ENCODE assay signal across 3 cellular contexts in the genomic region with DNA sequence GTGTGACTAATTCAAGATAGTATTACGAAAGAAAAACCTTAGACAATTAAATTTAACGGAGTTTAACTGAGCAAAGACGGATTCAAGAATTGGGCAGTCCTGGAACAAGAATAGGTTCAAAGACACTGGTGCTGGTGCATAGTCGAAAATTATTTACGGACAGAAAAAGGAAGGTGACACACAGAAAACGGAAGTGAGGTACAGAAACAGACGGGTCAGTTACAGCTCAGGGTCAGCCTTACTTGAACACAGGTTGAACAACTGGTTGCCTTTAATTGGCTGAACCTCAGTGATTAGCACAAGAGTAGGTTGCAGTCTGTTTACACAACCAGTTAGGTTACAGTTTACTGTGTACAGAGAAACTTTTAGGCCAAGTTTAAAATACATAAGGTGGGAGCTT.
TF ChIP-seq lines count a peak whose summit lies in the region.

No MANE protein-coding gene starts in this region.

TF ChIP-seq in IMR-90, 13 proteins besides CTCF, POLR2A, EP300 and RAD21:
- TF ChIP-seq MAFK (IDR thresholded peaks at IDR 0.05; ENCODE audit: low read depth, low read length) (no peak), RFX5 (IDR thresholded peaks at IDR 0.05; ENCODE audit: low read depth, low read length) (no peak), NFE2L2 (IDR thresholded peaks at IDR 0.05; ENCODE audit: low read depth, low read length) (no peak), MXI1 (IDR thresholded peaks at IDR 0.05; ENCODE audit: borderline replicate concordance, low read depth, low read length) (no peak), CEBPB (IDR thresholded peaks at IDR 0.05; ENCODE audit: low read depth, low read length) (no peak), RCOR1 (IDR thresholded peaks at IDR 0.05; ENCODE audit: insufficient replicate concordance, low read length) (no peak), BHLHE40 (IDR thresholded peaks at IDR 0.05; ENCODE audit: low read depth, low read length) (no peak), CHD1 (IDR thresholded peaks at IDR 0.05; ENCODE audit: low read depth, low read length) (no peak), MAZ (IDR thresholded peaks at IDR 0.05; ENCODE audit: borderline replicate concordance, low read depth, low read length) (no peak), FOS (IDR thresholded peaks at IDR 0.05; ENCODE audit: low read depth, low read length) (no peak), SMC3 (IDR thresholded peaks at IDR 0.05; ENCODE audit: low read depth, low read length) (no peak)
- TF ChIP-seq, protein P1, sequence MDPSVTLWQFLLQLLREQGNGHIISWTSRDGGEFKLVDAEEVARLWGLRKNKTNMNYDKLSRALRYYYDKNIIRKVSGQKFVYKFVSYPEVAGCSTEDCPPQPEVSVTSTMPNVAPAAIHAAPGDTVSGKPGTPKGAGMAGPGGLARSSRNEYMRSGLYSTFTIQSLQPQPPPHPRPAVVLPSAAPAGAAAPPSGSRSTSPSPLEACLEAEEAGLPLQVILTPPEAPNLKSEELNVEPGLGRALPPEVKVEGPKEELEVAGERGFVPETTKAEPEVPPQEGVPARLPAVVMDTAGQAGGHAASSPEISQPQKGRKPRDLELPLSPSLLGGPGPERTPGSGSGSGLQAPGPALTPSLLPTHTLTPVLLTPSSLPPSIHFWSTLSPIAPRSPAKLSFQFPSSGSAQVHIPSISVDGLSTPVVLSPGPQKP (IDR thresholded peaks at IDR 0.05; ENCODE audit: borderline replicate concordance, low read depth, low read length) = no peak
- TF ChIP-seq, protein P2, sequence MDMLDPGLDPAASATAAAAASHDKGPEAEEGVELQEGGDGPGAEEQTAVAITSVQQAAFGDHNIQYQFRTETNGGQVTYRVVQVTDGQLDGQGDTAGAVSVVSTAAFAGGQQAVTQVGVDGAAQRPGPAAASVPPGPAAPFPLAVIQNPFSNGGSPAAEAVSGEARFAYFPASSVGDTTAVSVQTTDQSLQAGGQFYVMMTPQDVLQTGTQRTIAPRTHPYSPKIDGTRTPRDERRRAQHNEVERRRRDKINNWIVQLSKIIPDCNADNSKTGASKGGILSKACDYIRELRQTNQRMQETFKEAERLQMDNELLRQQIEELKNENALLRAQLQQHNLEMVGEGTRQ (IDR thresholded peaks at IDR 0.05; ENCODE audit: low read depth, low read length) = no peak

TF ChIP-seq in SK-N-SH, 30 proteins besides CTCF, POLR2A, EP300 and RAD21:
- no peak for TF ChIP-seq NRF1 (IDR thresholded peaks at IDR 0.05; ENCODE audit: low read depth, low read length)
- TF ChIP-seq SMC3 (IDR thresholded peaks at IDR 0.05; ENCODE audit: low read depth, low read length) = no peak
- TF ChIP-seq, protein P3, sequence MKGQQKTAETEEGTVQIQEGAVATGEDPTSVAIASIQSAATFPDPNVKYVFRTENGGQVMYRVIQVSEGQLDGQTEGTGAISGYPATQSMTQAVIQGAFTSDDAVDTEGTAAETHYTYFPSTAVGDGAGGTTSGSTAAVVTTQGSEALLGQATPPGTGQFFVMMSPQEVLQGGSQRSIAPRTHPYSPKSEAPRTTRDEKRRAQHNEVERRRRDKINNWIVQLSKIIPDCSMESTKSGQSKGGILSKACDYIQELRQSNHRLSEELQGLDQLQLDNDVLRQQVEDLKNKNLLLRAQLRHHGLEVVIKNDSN (IDR thresholded peaks at IDR 0.05; ENCODE audit: borderline replicate concordance, low read depth) = no peak
- TF ChIP-seq FOSL2 (IDR thresholded peaks at IDR 0.05; ENCODE audit: borderline replicate concordance, low read depth) = no peak
- no peak for TF ChIP-seq TAF1 (IDR thresholded peaks at IDR 0.05; ENCODE audit: borderline replicate concordance, low read depth, low read length)
- no peak for TF ChIP-seq RFX5 (IDR thresholded peaks at IDR 0.05; ENCODE audit: low read length)
- TF ChIP-seq, protein P4, sequence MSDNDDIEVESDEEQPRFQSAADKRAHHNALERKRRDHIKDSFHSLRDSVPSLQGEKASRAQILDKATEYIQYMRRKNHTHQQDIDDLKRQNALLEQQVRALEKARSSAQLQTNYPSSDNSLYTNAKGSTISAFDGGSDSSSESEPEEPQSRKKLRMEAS (IDR thresholded peaks at IDR 0.05; ENCODE audit: low read depth) = no peak
- TF ChIP-seq JUND (IDR thresholded peaks at IDR 0.05) = no peak

TF ChIP-seq in HEK293T, 16 proteins besides CTCF, POLR2A, EP300 and RAD21:
- TF ChIP-seq LEF1 (IDR thresholded peaks at IDR 0.05; ENCODE audit: borderline replicate concordance) (no peak), ARNT (IDR thresholded peaks at IDR 0.05) (no peak), HDGF (IDR thresholded peaks at IDR 0.05; ENCODE audit: borderline replicate concordance) (no peak), NFRKB (IDR thresholded peaks at IDR 0.05) (no peak), ELF4 (IDR thresholded peaks at IDR 0.05) (no peak), TARDBP (IDR thresholded peaks at IDR 0.05) (no peak), SUZ12 (IDR thresholded peaks at IDR 0.05) (no peak), FOXM1 (IDR thresholded peaks at IDR 0.05; ENCODE audit: borderline replicate concordance) (no peak), FOXK2 (IDR thresholded peaks at IDR 0.05) (no peak), CTBP1 (IDR thresholded peaks at IDR 0.05; ENCODE audit: borderline replicate concordance) (no peak)
